18 cellular contexts compared by ENCODE assay signal in the genomic region with DNA sequence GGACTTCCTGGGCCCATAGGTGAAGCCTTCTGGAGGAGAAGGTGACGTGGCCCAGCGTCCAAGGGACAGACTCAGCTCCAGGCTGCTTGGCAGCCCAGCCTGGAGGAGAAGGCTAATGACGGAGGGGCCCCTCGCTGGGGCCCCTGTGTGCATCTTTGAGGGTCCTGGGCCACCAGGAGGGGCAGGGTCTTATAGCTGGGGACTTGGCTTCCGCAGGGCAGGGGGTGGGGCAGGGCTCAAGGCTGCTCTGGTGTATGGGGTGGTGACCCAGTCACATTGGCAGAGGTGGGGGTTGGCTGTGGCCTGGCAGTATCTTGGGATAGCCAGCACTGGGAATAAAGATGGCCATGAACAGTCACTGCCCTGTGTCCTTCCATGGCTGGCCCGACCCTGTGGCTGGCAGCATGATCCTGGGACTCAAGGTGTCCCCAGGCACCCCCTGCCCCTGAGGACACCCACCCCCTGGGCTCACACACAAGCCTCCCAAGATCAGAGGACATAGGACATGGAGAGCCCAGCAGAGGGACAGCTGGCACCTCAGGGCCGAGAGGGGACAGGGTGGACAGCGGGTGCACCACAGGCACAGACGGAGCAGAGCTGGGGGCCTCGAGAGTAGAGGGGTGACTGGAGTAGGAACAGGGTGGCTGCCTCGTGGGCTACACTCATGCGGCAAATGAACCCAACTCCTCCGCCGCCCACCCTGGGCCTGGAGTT. TPM values are rescaled to one million over a fixed set of nuclear protein-coding genes. Genes with fewer than 3 reads are reported as not detected.
DNase-seq lines count a peak whose midpoint lies in the region; TF ChIP-seq lines count a peak whose summit lies in the region.
"Had no signal": no experiment of that assay in that cellular context is flagged by ENCODE, and none has a peak within 500 bp of the region (broad histone marks: within the 10 kb centered on the region; RNA-seq: fewer than 3 reads in every experiment).

No MANE protein-coding gene starts in this region.

- H2AFZ ChIP-seq in OCI-LY7 (ENCODE audit: low read length): no peak overlapping the region

- H3K9me3 ChIP-seq in adipocyte (ENCODE audit: control insufficient read depth, low read length): no peaks in the 10 kb centered on the region
- H3K9me3 ChIP-seq in OCI-LY7 (ENCODE audit: low read length): no peaks in the 10 kb centered on the region
- H3K9me3 ChIP-seq: MG63 had no signal

- H3K27me3 Mint-ChIP-seq in T-helper 1 cell treated with Interleukin-12 subunit alpha and Interleukin-12 subunit beta and Interleukin-4 antibody, amounts not matched to agents 30 μg/mL and 1 μg/mL, for 36 hours (ENCODE audit: low read depth): peaks cover 2% of the 10 kb centered on the region
- H3K27me3 Mint-ChIP-seq in nephron progenitor cell (ENCODE audit: low read depth, poor library complexity): peaks cover 9% of the 10 kb centered on the region
- H3K27me3 Mint-ChIP-seq: progenitor cell of endocrine pancreas had no signal

- DNase-seq in T-helper 1 cell (no peak), adipocyte (ENCODE audit: low read depth) (no peak), nephron progenitor cell (peak; percentile 1), OCI-LY7 (ENCODE audit: low spot score) (no peak)
- DNase-seq in effector CD4-positive, alpha-beta T cell: no peak
- DNase-seq: 8988T; cerebellar nuclear complex; DMS79 treated with DMSO at 0.1 percent for 48 hours; NCI-H187; NCI-H345; NK-92 treated with Interleukin-12 subunit alpha and Interleukin-12 subunit beta, amount 100 ng/mL, for 24 hours; stimulated activated naive CD8-positive, alpha-beta T cell treated with anti-CD3 and anti-CD28 coated beads, Interleukin-15, Interleukin-2, amounts not matched to agents 100 U/mL and 50 U/mL, for 24 hours; trophoblast cell had no signal

- H3K4me2 ChIP-seq in OCI-LY7 (ENCODE audit: low read length): no peak overlapping the region

- peaks cover under 1% of the 10 kb centered on the region for H3K27me3 ChIP-seq in adipocyte (replicated peaks; ENCODE audit: control insufficient read depth, insufficient read depth, low read length)
- H3K27me3 ChIP-seq: MG63 had no signal

- peaks cover 3% of the 10 kb centered on the region for H3K4me1 Mint-ChIP-seq in T-helper 1 cell treated with Interleukin-12 subunit alpha and Interleukin-12 subunit beta and Interleukin-4 antibody, amounts not matched to agents 30 μg/mL and 1 μg/mL, for 36 hours (ENCODE audit: low read depth)
- peaks cover 7% of the 10 kb centered on the region for H3K4me1 Mint-ChIP-seq in nephron progenitor cell

- H3K36me3 ChIP-seq in adipocyte (ENCODE audit: control insufficient read depth, insufficient read depth, low read length, severe bottlenecking) (no peaks in the 10 kb centered on the region), OCI-LY7 (ENCODE audit: insufficient read depth, low read length) (no peaks in the 10 kb centered on the region)
- H3K36me3 ChIP-seq: MG63 had no signal

- H3K4me3 ChIP-seq in adipocyte (ENCODE audit: low read length) (no peak overlapping the region), OCI-LY7 (ENCODE audit: low read depth, low read length, poor library complexity, severe bottlenecking) (no peak overlapping the region)

- H3K9me2 ChIP-seq in OCI-LY7 (ENCODE audit: insufficient read depth, low read length): no peaks in the 10 kb centered on the region

- H3K79me2 ChIP-seq in OCI-LY7 (ENCODE audit: insufficient read depth, low read depth, low read length): no peaks in the 10 kb centered on the region

- peak overlapping the region; percentile 72 for H3K9ac ChIP-seq in adipocyte (ENCODE audit: low read length)

- H4K20me1 ChIP-seq in OCI-LY7 (ENCODE audit: insufficient read depth, low read length): no peaks in the 10 kb centered on the region

- H3K4me3 Mint-ChIP-seq in T-helper 1 cell treated with Interleukin-12 subunit alpha and Interleukin-12 subunit beta and Interleukin-4 antibody, amounts not matched to agents 30 μg/mL and 1 μg/mL, for 36 hours: no peak overlapping the region
- no peak overlapping the region for H3K4me3 Mint-ChIP-seq in nephron progenitor cell

- POLR2A ChIA-PET in OCI-LY7 (lab: Charles Lee): no interaction called here

- H3K4me1 ChIP-seq in adipocyte (ENCODE audit: control insufficient read depth, insufficient read depth, low read length) (peaks cover 11% of the 10 kb centered on the region), OCI-LY7 (ENCODE audit: insufficient read depth, low read length, poor library complexity, severe bottlenecking) (peaks cover 11% of the 10 kb centered on the region)

- TF ChIP-seq CTCF in nephron progenitor cell (IDR thresholded peaks at IDR 0.05): no peak
- TF ChIP-seq CTCF in OCI-LY7 (conservative IDR thresholded peaks at IDR 0.05; ENCODE audit: low read length): no peak

- peak overlapping the region; percentile 52 for H3K27ac Mint-ChIP-seq in T-helper 1 cell treated with Interleukin-12 subunit alpha and Interleukin-12 subunit beta and Interleukin-4 antibody, amounts not matched to agents 30 μg/mL and 1 μg/mL, for 36 hours
- H3K27ac Mint-ChIP-seq in nephron progenitor cell: no peak overlapping the region

- no peak overlapping the region for H3K27ac ChIP-seq in OCI-LY7 (ENCODE audit: low read depth, low read length, poor library complexity, severe bottlenecking)

- CTCF ChIA-PET in OCI-LY7 (lab: Charles Lee; ENCODE audit: unreplicated experiment): interaction anchor here (0.6 kb wide), 1 partner anchor 44 kb away, joined by 3 read pairs; no protein-coding TSS in a partner anchor

- peaks cover 2% of the 10 kb centered on the region for H3K36me3 Mint-ChIP-seq in T-helper 1 cell treated with Interleukin-12 subunit alpha and Interleukin-12 subunit beta and Interleukin-4 antibody, amounts not matched to agents 30 μg/mL and 1 μg/mL, for 36 hours (ENCODE audit: low read depth)
- H3K36me3 Mint-ChIP-seq in nephron progenitor cell (ENCODE audit: low read depth): no peaks in the 10 kb centered on the region

- intact Hi-C loops in OCI-LY7 (cut with micrococcal nuclease; ENCODE audit: unreplicated experiment): loop anchor here (5.0 kb wide), 1 partner anchor 103 kb away; a partner anchor contains a TSS

- BruUV-seq in OCI-LY7 (replicated peaks; lab: Mats Ljungman, UMichigan): no TSS peak

- no peaks in the 10 kb centered on the region for H3K9me3 Mint-ChIP-seq in T-helper 1 cell treated with Interleukin-12 subunit alpha and Interleukin-12 subunit beta and Interleukin-4 antibody, amounts not matched to agents 30 μg/mL and 1 μg/mL, for 36 hours
- peaks cover 6% of the 10 kb centered on the region for H3K9me3 Mint-ChIP-seq in nephron progenitor cell

RNA-seq across cellular contexts. Expression of a gene that starts 10.1 kb away (rescaled TPM):
- total RNA-seq in OCI-LY7 (2014; rRNA removed; shearing (Covaris generic)): 36.9 and 57.2 TPM in 2 replicates
- total RNA-seq in OCI-LY7 (2022): 25.3 and 29.2 TPM in 2 replicates

RNA-seq across cellular contexts. Expression of a gene that starts 10.7 kb away (rescaled TPM):
- total RNA-seq in OCI-LY7 (2014; rRNA removed; shearing (Covaris generic)): not detected in 2 replicates
- total RNA-seq in OCI-LY7 (2022): not detected in 2 replicates
- total RNA-seq: T-helper 2 cell treated with Interferon-gamma antibody and Interleukin-4, amounts not matched to agents 100 ng/mL and 5 ng/mL, for 36 hours had no signal

RNA-seq across cellular contexts. Expression of a gene that starts 35.4 kb away (rescaled TPM):
- not detected in 2 replicates for total RNA-seq in OCI-LY7 (2014; rRNA removed; shearing (Covaris generic))
- total RNA-seq in OCI-LY7 (2022): not detected in 2 replicates

RNA-seq across cellular contexts. Expression of a gene that starts 37.1 kb away (rescaled TPM):
- 22.2 and 25.7 TPM in 2 replicates for total RNA-seq in OCI-LY7 (2014; rRNA removed; shearing (Covaris generic))
- total RNA-seq in OCI-LY7 (2022): 27.6 and 28.2 TPM in 2 replicates
- total RNA-seq: fibroblast of villous mesenchyme had no signal

RNA-seq across cellular contexts. Expression of a gene that starts 45.4 kb away (rescaled TPM):
- 19.6 and 27.8 TPM in 2 replicates for total RNA-seq in OCI-LY7 (2014; rRNA removed; shearing (Covaris generic))
- 30.3 and 32.7 TPM in 2 replicates for total RNA-seq in OCI-LY7 (2022)
